Comparison of ENCODE assay signal across 9 cellular contexts in genomic region chr17:34580685-34581445, GRCh38. TPM values are rescaled to one million over a fixed set of nuclear protein-coding genes. Genes with fewer than 3 reads are reported as not detected.
DNase-seq lines count a peak whose midpoint lies in the region; ATAC-seq and TF ChIP-seq lines count a peak whose summit lies in the region.
"Had no signal": no experiment of that assay in that cellular context is flagged by ENCODE, and none has a peak within 500 bp of the region (broad histone marks: within the 10 kb centered on the region; RNA-seq: fewer than 3 reads in every experiment).

No MANE protein-coding gene starts in this region.

- H3K27me3 Mint-ChIP-seq in CD4-positive, CD25-positive, alpha-beta regulatory T cell: peaks cover 84% of the 10 kb centered on the region

- no peak overlapping the region for H3K27ac Mint-ChIP-seq in CD4-positive, CD25-positive, alpha-beta regulatory T cell

- POLR2A ChIA-PET in HEK293 (lab: Yijun Ruan, JAX): interaction anchor here (0.6 to 1.1 kb wide), 4 partner anchors 28 to 75 kb away, joined by 3 to 5 read pairs (median 4); no protein-coding TSS in a partner anchor

- peaks cover 33% of the 10 kb centered on the region for H3K27me3 ChIP-seq in CD4-positive, CD25-positive, alpha-beta regulatory T cell (ENCODE audit: control insufficient read depth, insufficient read depth, low read length)
- H3K27me3 ChIP-seq in ectodermal cell (ENCODE audit: control insufficient read depth, insufficient read depth, low read length, poor library complexity, severe bottlenecking) (peaks cover 95% of the 10 kb centered on the region), ovary (no peaks in the 10 kb centered on the region)

- H3K36me3 Mint-ChIP-seq in CD4-positive, CD25-positive, alpha-beta regulatory T cell: no peaks in the 10 kb centered on the region

- no peak for DNase-seq in CD4-positive, CD25-positive, alpha-beta regulatory T cell
- DNase-seq in ovary: peak in 1 of 5 donors; percentile 35
- DNase-seq in mucosa of descending colon: no peak
- DNase-seq in epidermal melanocyte (ENCODE audit: insufficient read length, low spot score): no peak

- H3K27ac ChIP-seq in CD4-positive, CD25-positive, alpha-beta regulatory T cell (ENCODE audit: insufficient read depth, low read length, poor library complexity, severe bottlenecking): no peak overlapping the region
- H3K27ac ChIP-seq in HEK293 (ENCODE audit: extremely low read depth, low read depth, low read length): peak overlapping the region; percentile 80; the same call in 1 of the 2 replicates
- no peak overlapping the region for H3K27ac ChIP-seq in ectodermal cell (ENCODE audit: insufficient read depth, low read depth, low read length, poor library complexity, severe bottlenecking)
- H3K27ac ChIP-seq in ovary: no peak overlapping the region

- TF ChIP-seq EP300 in ovary (IDR thresholded peaks at IDR 0.05): no peak

- no peak for ATAC-seq in CD4-positive, CD25-positive, alpha-beta regulatory T cell (ENCODE audit: low read depth in 2 of 2)
- no peak for ATAC-seq in mucosa of descending colon
- ATAC-seq in HG02798 (IDR thresholded peaks at IDR 0.05; ENCODE audit: poor library complexity, unreplicated experiment): no peak
- no peak for ATAC-seq in HG03520 (IDR thresholded peaks at IDR 0.05; ENCODE audit: unreplicated experiment)

- no peak for TF ChIP-seq POLR2A in ovary (IDR thresholded peaks at IDR 0.05)

- 1% methylated on average over 71 of the region's 71 CpGs for WGBS in ectodermal cell, 2 experiments
- WGBS in ovary, 3 donors: 0 to 1% (median 1%) methylated on average over 45 to 71 of the region's 71 CpGs

- H3K9me3 Mint-ChIP-seq in CD4-positive, CD25-positive, alpha-beta regulatory T cell: peaks cover 0 to 1% (median 0%) of the 10 kb centered on the region in 7 donors

- H3K9me3 ChIP-seq in CD4-positive, CD25-positive, alpha-beta regulatory T cell (ENCODE audit: control insufficient read depth in 2 of 2, low read length in 2 of 2): no peaks in the 10 kb centered on the region
- H3K9me3 ChIP-seq in HEK293 (ENCODE audit: control insufficient read depth, insufficient read depth, low read depth, low read length): no peaks in the 10 kb centered on the region
- H3K9me3 ChIP-seq in ectodermal cell (ENCODE audit: control insufficient read depth, low read length): no peaks in the 10 kb centered on the region
- H3K9me3 ChIP-seq in ovary: no peaks in the 10 kb centered on the region
- H3K9me3 ChIP-seq in mucosa of descending colon: no peaks in the 10 kb centered on the region

- peaks cover 33% of the 10 kb centered on the region for H3K4me1 ChIP-seq in CD4-positive, CD25-positive, alpha-beta regulatory T cell (ENCODE audit: control insufficient read depth, insufficient read depth, low read length, poor library complexity, severe bottlenecking)
- peaks cover 18% of the 10 kb centered on the region for H3K4me1 ChIP-seq in HEK293 (ENCODE audit: control insufficient read depth, insufficient read depth, low read length)
- H3K4me1 ChIP-seq in ectodermal cell (ENCODE audit: control insufficient read depth, insufficient read depth, low read length): peaks cover 35% of the 10 kb centered on the region
- peaks cover 11% of the 10 kb centered on the region for H3K4me1 ChIP-seq in ovary (ENCODE audit: insufficient read depth)
- H3K4me1 ChIP-seq in mucosa of descending colon (ENCODE audit: low read depth): peaks cover 14% of the 10 kb centered on the region

- intact Hi-C loops in ovary (cut with DNase I) (no loop called here), mucosa of descending colon (cut with DNase I, micrococcal nuclease) (no loop called here)

- H3K4me3 Mint-ChIP-seq in CD4-positive, CD25-positive, alpha-beta regulatory T cell: peak overlapping the region in 2 of 4 donors; percentile 50 to 66

- CTCF ChIA-PET in HEK293 (lab: Yijun Ruan, JAX): interaction anchor here (0.7 to 3.3 kb wide), 8 partner anchors 16 to 828 kb away, joined by 3 to 19 read pairs (median 5); no protein-coding TSS in a partner anchor

- H3K36me3 ChIP-seq in CD4-positive, CD25-positive, alpha-beta regulatory T cell (ENCODE audit: control insufficient read depth, insufficient read depth, low read length): no peaks in the 10 kb centered on the region
- H3K36me3 ChIP-seq in HEK293 (ENCODE audit: control insufficient read depth in 2 of 2, insufficient read depth in 1 of 2, low read length in 2 of 2) (no peaks in the 10 kb centered on the region), ectodermal cell (ENCODE audit: control insufficient read depth, insufficient read depth, low read length) (no peaks in the 10 kb centered on the region), ovary (no peaks in the 10 kb centered on the region), mucosa of descending colon (ENCODE audit: low read depth) (no peaks in the 10 kb centered on the region)

- H3K4me3 ChIP-seq in CD4-positive, CD25-positive, alpha-beta regulatory T cell (ENCODE audit: low read depth, low read length): peak overlapping the region; percentile 19
- peak overlapping the region; percentile 57 for H3K4me3 ChIP-seq in HEK293 (ENCODE audit: low read depth, low read length)
- peak overlapping the region; percentile 40 for H3K4me3 ChIP-seq in ectodermal cell (ENCODE audit: insufficient read depth, low read depth, low read length)
- H3K4me3 ChIP-seq in ovary: peak overlapping the region; percentile 23
- no peak overlapping the region for H3K4me3 ChIP-seq in mucosa of descending colon

- H3K4me1 Mint-ChIP-seq in CD4-positive, CD25-positive, alpha-beta regulatory T cell: peaks cover 0 to 24% (median 7%) of the 10 kb centered on the region in 4 donors

- TF ChIP-seq CTCF in HEK293 (tag by site-specific recombination; IDR thresholded peaks at IDR 0.05) (peak; percentile 99), ovary (IDR thresholded peaks at IDR 0.05) (no peak), mucosa of descending colon (IDR thresholded peaks at IDR 0.05) (no peak)

TF ChIP-seq in HEK293, 187 proteins besides CTCF, POLR2A, EP300 and RAD21 (continues in another document):
- TF ChIP-seq ZNF335 (tag by site-specific recombination; conservative IDR thresholded peaks at IDR 0.05) (peak; percentile 76), ZNF555 (tag by site-specific recombination; conservative IDR thresholded peaks at IDR 0.05) (no peak), ZNF341 (tag by site-specific recombination; IDR thresholded peaks at IDR 0.05; ENCODE audit: low read depth) (peak; percentile 88), PRDM10 (tag by site-specific recombination; IDR thresholded peaks at IDR 0.05) (peak; percentile 32; the same call in 1 of the 2 replicates), EGR2 (tag by site-specific recombination; IDR thresholded peaks at IDR 0.05; ENCODE audit: low read depth) (peak; percentile 89), MZF1 (tag by site-specific recombination; IDR thresholded peaks at IDR 0.05; ENCODE audit: borderline replicate concordance) (0 out of 2 replicates have a peak, but pooled peaks have one; percentile 19), ZXDB (tag by site-specific recombination; IDR thresholded peaks at IDR 0.05) (no peak; the same call in 1 of the 2 replicates), ZNF530 (tag by site-specific recombination; IDR thresholded peaks at IDR 0.05; ENCODE audit: low read depth) (no peak), KLF8 (tag by site-specific recombination; IDR thresholded peaks at IDR 0.05) (peak; percentile 58; the same call in 1 of the 2 replicates), ZNF677 (tag by site-specific recombination; IDR thresholded peaks at IDR 0.05) (no peak), OVOL3 (tag by site-specific recombination; IDR thresholded peaks at IDR 0.05) (no peak), ZNF214 (tag by site-specific recombination; IDR thresholded peaks at IDR 0.05; ENCODE audit: borderline replicate concordance) (no peak), ZNF621 (tag by site-specific recombination; IDR thresholded peaks at IDR 0.05) (no peak), ZBTB8A (tag by site-specific recombination; IDR thresholded peaks at IDR 0.05) (peak; percentile 93)

RNA-seq across cellular contexts. Expression of gene TMEM132E, which starts 1.5 kb away (rescaled TPM):
- total RNA-seq in CD4-positive, CD25-positive, alpha-beta regulatory T cell: not detected
- polyA plus RNA-seq in CD4-positive, CD25-positive, alpha-beta regulatory T cell: under 1 TPM; 0.06 to 0.55 (median 0.25) TPM
- 0.44 TPM for polyA plus RNA-seq in ectodermal cell (2013, experiment 1 of 4)
- polyA plus RNA-seq in ectodermal cell (2013, experiment 2 of 4): 0.36 TPM
- polyA plus RNA-seq in ectodermal cell (2013, experiment 3 of 4): 0.80 TPM
- polyA plus RNA-seq in ectodermal cell (2013, experiment 4 of 4): 0.49 TPM
- total RNA-seq in ovary (under 1 TPM in 5 of 7 donors, not detected in 2; 0.10 to 0.40 (median 0.20) TPM), mucosa of descending colon (under 1 TPM in 2 of 3 donors, not detected in 1; 0.10 to 0.13 TPM)
- polyA plus RNA-seq in ovary: under 1 TPM; 0.08 to 0.22 TPM
- total RNA-seq: bronchial epithelial cell had no signal
